ENCODE assay signal across 22 cellular contexts in genomic region chr6:168087436-168088160, GRCh38. TPM values are rescaled to one million over a fixed set of nuclear protein-coding genes. Genes with fewer than 3 reads are reported as not detected.
DNase-seq lines count a peak whose midpoint lies in the region; TF ChIP-seq lines count a peak whose summit lies in the region.
"Had no signal": no experiment of that assay in that cellular context is flagged by ENCODE, and none has a peak within 500 bp of the region (broad histone marks: within the 10 kb centered on the region; RNA-seq: fewer than 3 reads in every experiment).

No MANE protein-coding gene starts in this region.

- peak overlapping the region in 9 of 11 experiments; percentile 24 to 70 (median 62); a peak in 15 of 22 replicates for H3K4me2 ChIP-seq in BLaER1 treated with 17β-estradiol and CSF1 and Interleukin-3, amounts not matched to agents 10 nM and 100 nM
- no peak overlapping the region for H3K4me2 ChIP-seq in mesendoderm (ENCODE audit: low read length)
- H3K4me2 ChIP-seq in trophoblast cell (ENCODE audit: low read length): no peak overlapping the region

- 0 out of 22 replicates have a peak overlapping the region, but pooled peaks of 1 of the 11 experiments have one; percentile 4 for H3K9ac ChIP-seq in BLaER1 treated with 17β-estradiol and CSF1 and Interleukin-3, amounts not matched to agents 10 nM and 100 nM
- H3K9ac ChIP-seq in mesendoderm (ENCODE audit: low read length) (no peak overlapping the region), trophoblast cell (ENCODE audit: low read length) (no peak overlapping the region)

- H3K4ac ChIP-seq in mesendoderm (ENCODE audit: low read depth, low read length) (no peak overlapping the region), trophoblast cell (ENCODE audit: low read depth, low read length) (no peak overlapping the region)

- H2BK5ac ChIP-seq in mesendoderm (ENCODE audit: low read length): no peak overlapping the region
- H2BK5ac ChIP-seq in trophoblast cell (ENCODE audit: low read depth, low read length, poor library complexity): no peak overlapping the region

- H3K4me1 ChIP-seq in BLaER1 treated with 17β-estradiol and CSF1 and Interleukin-3, amounts not matched to agents 10 nM and 100 nM: peaks cover 11 to 64% (median 52%) of the 10 kb centered on the region in 10 experiments; a peak in 19 of 20 replicates
- peaks cover 0 to 17% (median 2%) of the 10 kb centered on the region in 4 donors for H3K4me1 ChIP-seq in Peyer's patch
- H3K4me1 ChIP-seq in mesendoderm (ENCODE audit: control insufficient read depth, low read depth, low read length): no peaks in the 10 kb centered on the region
- H3K4me1 ChIP-seq in trophoblast cell (ENCODE audit: control insufficient read depth in 1 of 2, insufficient read depth in 2 of 2, low read length in 2 of 2): peaks cover 15 to 16% of the 10 kb centered on the region in 2 experiments
- H3K4me1 ChIP-seq: ascending aorta, BE2C had no signal

- H4K5ac ChIP-seq in mesendoderm (ENCODE audit: low read length): no peak overlapping the region

- no peak overlapping the region for H3K27ac ChIP-seq in BLaER1 treated with 17β-estradiol and CSF1 and Interleukin-3, amounts not matched to agents 10 nM and 100 nM
- H3K27ac ChIP-seq in Peyer's patch (peak overlapping the region in 3 of 4 donors; percentile 36 to 87 (median 65)), mesendoderm (ENCODE audit: low read depth, low read length) (no peak overlapping the region), trophoblast cell (ENCODE audit: low read depth, low read length) (no peak overlapping the region)
- H3K27ac ChIP-seq: ascending aorta had no signal

- peak in 1 of 3 donors; percentile 67 for DNase-seq in Peyer's patch
- DNase-seq in mesendoderm: no peak
- DNase-seq in trophoblast cell: no peak
- no peak for DNase-seq in hepatic stellate cell (ENCODE audit: low spot score)
- DNase-seq in NCI-H2227 treated with DMSO at 0.1 percent for 48 hours (lab: John Stamatoyannopoulos, UW): no peak
- no peak for DNase-seq in T-helper 2 cell
- DNase-seq: activated CD4-positive, alpha-beta T cell treated with anti-CD3 and anti-CD28 coated beads for 48 hours; activated effector memory CD4-positive, alpha-beta T cell treated with anti-CD3 and anti-CD28 coated beads, Interleukin-2, amount 50 U/mL, for 16 hours; activated naive CD8-positive, alpha-beta T cell treated with anti-CD3 and anti-CD28 coated beads for 36 hours; activated T-cell treated with anti-CD3 and anti-CD28 coated beads, Interleukin-2, amount 50 U/mL, for 1 hour; BE2C; dermis blood vessel endothelial cell; GDM1; NCI-H1694; OCI-M1; T-helper 17 cell had no signal

- H4K8ac ChIP-seq in mesendoderm (ENCODE audit: low read depth, low read length) (no peak overlapping the region), trophoblast cell (ENCODE audit: low read depth, low read length) (no peak overlapping the region)

- H4K12ac ChIP-seq in trophoblast cell (ENCODE audit: low read depth, low read length): no peak overlapping the region

- peak overlapping the region; percentile 49 for H3K56ac ChIP-seq in mesendoderm (ENCODE audit: low read length)

- H3K18ac ChIP-seq in mesendoderm (ENCODE audit: low read length) (peak overlapping the region; percentile 15), trophoblast cell (ENCODE audit: low read length) (no peak overlapping the region)

- H2BK15ac ChIP-seq in mesendoderm (replicated peaks; ENCODE audit: low read depth): no peak overlapping the region

- WGBS in mesendoderm (ENCODE audit: extremely low coverage, insufficient coverage, low lambda C conversion rate): no CpG with 5 or more reads among the region's 25 CpGs
- no CpG with 5 or more reads among the region's 25 CpGs for WGBS in trophoblast cell (ENCODE audit: extremely low coverage, insufficient coverage, insufficient read length)

- H3K9me3 ChIP-seq in BLaER1 treated with 17β-estradiol and CSF1 and Interleukin-3, amounts not matched to agents 10 nM and 100 nM (replicated peaks in 1 of 11): 0 out of 22 replicates have a peak, but pooled peaks cover 0 to 4% (median 0%) of the 10 kb centered on the region in 11 experiments
- H3K9me3 ChIP-seq in Peyer's patch: no peaks in the 10 kb centered on the region
- H3K9me3 ChIP-seq in trophoblast cell (ENCODE audit: insufficient read depth, low read depth, low read length): peaks cover 6% of the 10 kb centered on the region
- H3K9me3 ChIP-seq: ascending aorta, BE2C had no signal

- peak overlapping the region; percentile 26 for H2BK12ac ChIP-seq in trophoblast cell (ENCODE audit: low read length)

- TF ChIP-seq CTCF in Peyer's patch (IDR thresholded peaks at IDR 0.05): no peak

- no peaks in the 10 kb centered on the region for H4K20me1 ChIP-seq in BLaER1 treated with 17β-estradiol and CSF1 and Interleukin-3, amounts not matched to agents 10 nM and 100 nM

- H3K27me3 ChIP-seq in BLaER1 treated with 17β-estradiol and CSF1 and Interleukin-3, amounts not matched to agents 10 nM and 100 nM: peaks cover 0 to 6% (median 0%) of the 10 kb centered on the region in 11 experiments; a peak in 1 of 22 replicates
- H3K27me3 ChIP-seq in Peyer's patch (no peaks in the 10 kb centered on the region), mesendoderm (ENCODE audit: insufficient read depth, low read length, poor library complexity) (no peaks in the 10 kb centered on the region), trophoblast cell (ENCODE audit: insufficient read depth, low read length) (no peaks in the 10 kb centered on the region)
- H3K27me3 ChIP-seq: ascending aorta, BE2C had no signal

- no peak for TF ChIP-seq POLR2A in Peyer's patch (IDR thresholded peaks at IDR 0.05)

- H3K14ac ChIP-seq in trophoblast cell (ENCODE audit: low read length): peak overlapping the region; percentile 19

- no peak overlapping the region for H3K4me3 ChIP-seq in BLaER1 treated with 17β-estradiol and CSF1 and Interleukin-3, amounts not matched to agents 10 nM and 100 nM
- H3K4me3 ChIP-seq in Peyer's patch (no peak overlapping the region), mesendoderm (ENCODE audit: low read length) (no peak overlapping the region), trophoblast cell (ENCODE audit: low read depth, low read length) (no peak overlapping the region)
- H3K4me3 ChIP-seq: ascending aorta had no signal

- H2AFZ ChIP-seq in trophoblast cell (ENCODE audit: insufficient read depth, low read length, poor library complexity): no peak overlapping the region

- H3K36me3 ChIP-seq in BLaER1 treated with 17β-estradiol and CSF1 and Interleukin-3, amounts not matched to agents 10 nM and 100 nM: no peaks in the 10 kb centered on the region
- H3K36me3 ChIP-seq in Peyer's patch: no peaks in the 10 kb centered on the region
- H3K36me3 ChIP-seq in mesendoderm (ENCODE audit: control insufficient read depth, insufficient read depth, low read length): no peaks in the 10 kb centered on the region
- no peaks in the 10 kb centered on the region for H3K36me3 ChIP-seq in trophoblast cell (ENCODE audit: control insufficient read depth in 1 of 2, insufficient read depth in 2 of 2, low read length in 2 of 2)
- H3K36me3 ChIP-seq: ascending aorta, BE2C had no signal

- H2BK120ac ChIP-seq in mesendoderm (ENCODE audit: low read depth, low read length): no peak overlapping the region
- peak overlapping the region; percentile 26 for H2BK120ac ChIP-seq in trophoblast cell (ENCODE audit: insufficient read depth, low read length, poor library complexity)

- H2AK5ac ChIP-seq in mesendoderm (ENCODE audit: low read length) (no peak overlapping the region), trophoblast cell (ENCODE audit: low read length) (no peak overlapping the region)

- H3K79me2 ChIP-seq in mesendoderm (ENCODE audit: control insufficient read depth, insufficient read depth, low read length): no peaks in the 10 kb centered on the region
- H3K79me2 ChIP-seq in trophoblast cell (ENCODE audit: control insufficient read depth, insufficient read depth, low read length, poor library complexity): no peaks in the 10 kb centered on the region

- no peak overlapping the region for H4K91ac ChIP-seq in trophoblast cell (ENCODE audit: low read depth, low read length)

- H3K79me1 ChIP-seq in mesendoderm (ENCODE audit: low read length) (no peaks in the 10 kb centered on the region), trophoblast cell (ENCODE audit: low read length) (peaks cover 4% of the 10 kb centered on the region)

- no peak overlapping the region for H3K23ac ChIP-seq in mesendoderm (ENCODE audit: low read length)
- no peak overlapping the region for H3K23ac ChIP-seq in trophoblast cell (ENCODE audit: low read length)

RNA-seq across cellular contexts. Expression of gene FRMD1, which starts 8.6 kb away (rescaled TPM):
- 10 to 100 TPM in 3 of 4 donors, 1 to 10 TPM in 1; 1.7 to 28.7 (median 15.7) TPM for total RNA-seq in Peyer's patch
- 0.04 TPM for polyA plus RNA-seq in mesendoderm (2013, experiment 1 of 2)
- 0.03 TPM for polyA plus RNA-seq in mesendoderm (2013, experiment 2 of 2)
- not detected in 2 replicates for polyA plus RNA-seq in trophoblast cell (2013)
- total RNA-seq: activated CD8-positive, alpha-beta memory T cell treated with anti-CD3 and anti-CD28 coated beads for 36 hours; activated naive CD8-positive, alpha-beta T cell treated with anti-CD3 and anti-CD28 coated beads for 36 hours; ascending aorta; dermis blood vessel endothelial cell; endothelial cell of umbilical vein; HFFc6; neural crest cell; T-helper 17 cell had no signal
- polyA plus RNA-seq: endothelial cell of umbilical vein had no signal

Comparison
In these comparisons a context has a peak if more than half of its experiments do, and no peak if none do; other contexts are left out.
1. H3K27ac ChIP-seq: peak in Peyer's patch (3 of 4); none in BLaER1 treated with 17β-estradiol and CSF1 and Interleukin-3, amounts not matched to agents 10 nM and 100 nM (0 of 11), mesendoderm (single experiment) and trophoblast cell (single experiment).
2. H3K4me2 ChIP-seq: peak in BLaER1 treated with 17β-estradiol and CSF1 and Interleukin-3, amounts not matched to agents 10 nM and 100 nM (9 of 11); none in mesendoderm (single experiment) and trophoblast cell (single experiment).